In the genomic region with DNA sequence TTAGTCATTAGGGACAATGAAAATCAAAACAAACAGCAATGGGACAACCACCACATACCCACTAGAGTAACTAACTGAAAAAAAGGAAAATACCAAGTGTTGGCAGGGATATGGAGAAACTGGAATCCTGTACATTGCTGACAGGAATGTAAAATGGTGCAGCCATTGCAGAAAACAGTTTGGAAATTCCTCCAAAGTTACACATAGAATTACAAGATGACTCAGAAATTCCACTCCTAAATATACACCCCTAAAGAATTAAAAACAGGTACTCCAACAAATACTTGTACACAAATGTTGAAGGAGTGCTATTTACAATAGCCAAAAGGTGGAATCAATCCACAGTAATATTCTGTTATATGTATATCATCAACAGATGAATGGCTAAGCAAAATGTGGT, we compare ENCODE assay signal across 1 cellular context.
TF ChIP-seq lines count a peak whose summit lies in the region.

No MANE protein-coding gene starts in this region.

TF ChIP-seq in HCT116, 20 proteins besides CTCF, POLR2A, EP300 and RAD21 (continued from another document):
- TF ChIP-seq CBX3 (IDR thresholded peaks at IDR 0.05; ENCODE audit: low read depth) (no peak), FOSL1 (IDR thresholded peaks at IDR 0.05; ENCODE audit: low read depth) (0 out of 2 replicates have a peak, but pooled peaks have one; percentile 6), TCF7L2 (IDR thresholded peaks at IDR 0.05; ENCODE audit: borderline replicate concordance, extremely low read depth, insufficient read depth, insufficient read length) (no peak), JUND (IDR thresholded peaks at IDR 0.05) (no peak), SP1 (IDR thresholded peaks at IDR 0.05; ENCODE audit: low read depth) (no peak)
